In the genomic region with DNA sequence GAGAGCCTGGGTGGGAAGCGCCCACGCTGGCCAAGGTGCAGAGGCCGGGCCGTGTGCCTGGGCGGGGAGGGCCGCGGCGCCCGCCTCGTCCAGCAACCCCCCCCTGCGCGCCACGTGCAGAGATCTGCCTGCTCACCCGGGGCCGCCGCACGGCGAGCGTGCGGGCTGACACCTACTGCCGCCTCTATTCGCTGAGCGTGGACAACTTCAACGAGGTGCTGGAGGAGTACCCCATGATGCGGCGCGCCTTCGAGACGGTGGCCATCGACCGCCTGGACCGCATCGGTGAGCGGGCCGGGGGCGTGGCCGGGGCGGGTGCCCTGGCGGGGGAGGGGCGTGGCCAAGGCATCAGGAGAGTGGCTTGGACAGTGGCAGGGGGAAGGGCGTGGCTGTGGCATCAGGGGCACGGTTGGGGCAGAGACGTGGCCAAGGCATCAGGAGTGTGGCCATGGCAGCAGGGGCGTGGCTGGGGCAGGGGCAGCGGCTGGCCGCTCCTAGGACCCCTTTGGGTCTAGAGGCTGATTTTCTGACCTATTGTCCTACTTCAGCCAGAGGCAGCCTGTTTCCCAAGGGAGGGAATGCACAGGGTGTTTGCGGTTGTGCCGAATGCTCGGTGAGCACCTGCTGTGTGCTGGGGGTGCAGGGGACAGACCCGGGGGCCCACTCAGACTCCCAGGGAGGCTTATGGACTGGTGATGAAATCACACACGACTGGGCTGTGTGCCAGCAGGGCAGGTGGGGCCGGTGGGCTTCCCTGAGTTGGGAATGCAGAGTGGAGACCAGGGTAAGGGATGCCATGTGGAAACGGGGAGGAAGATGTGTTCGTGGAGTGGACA, we compare ENCODE assay signal across 18 cellular contexts. TPM values are rescaled to one million over a fixed set of nuclear protein-coding genes. Genes with fewer than 3 reads are reported as not detected.
A peak's percentile ranks its signal among the peaks of the same experiment; 100 is the strongest.
DNase-seq lines count a peak whose midpoint lies in the region; ATAC-seq and TF ChIP-seq lines count a peak whose summit lies in the region.
"Had no signal": no experiment of that assay in that cellular context is flagged by ENCODE, and none has a peak within 500 bp of the region (broad histone marks: within the 10 kb centered on the region; RNA-seq: fewer than 3 reads in every experiment).

No MANE protein-coding gene starts in this region.

- H3K4me1 Mint-ChIP-seq in H9 = peaks cover 3 to 4% of the 10 kb centered on the region in 2 experiments; a peak in 1 of 4 replicates
- peaks cover 2% of the 10 kb centered on the region for H3K4me1 Mint-ChIP-seq in endothelial cell (ENCODE audit: unreplicated experiment)
- peaks cover 33% of the 10 kb centered on the region for H3K4me1 Mint-ChIP-seq in stimulated activated memory B cell treated with anti-CD40 and anti-IgM and Interleukin-4, amounts not matched to agents 10 μg/mL and 1 μg/mL and 100 μg/mL, for 72 hours

- no peak overlapping the region for H4K8ac ChIP-seq in H9 (replicated peaks; ENCODE audit: insufficient read length, low read depth, low read length)
- no peak overlapping the region for H4K8ac ChIP-seq in IMR-90 (ENCODE audit: low read depth in 2 of 2, low read length in 2 of 2)

- WGBS in H9 (ENCODE audit: extremely low coverage, insufficient read length, low lambda C conversion rate) = no CpG with 5 or more reads among the region's 54 CpGs
- WGBS in IMR-90 (ENCODE audit: extremely low coverage in 2 of 2, insufficient read length in 1 of 2), 2 experiments = 69% methylated on average over 18 of the region's 54 CpGs; no CpG with 5 or more reads in 1 of the 2 experiments

- H2AFZ ChIP-seq in H9 (ENCODE audit: low read length) = no peak overlapping the region
- no peak overlapping the region for H2AFZ ChIP-seq in IMR-90 (replicated peaks; ENCODE audit: low read length, poor library complexity)

- H2BK5ac ChIP-seq in H9 (ENCODE audit: insufficient read length, low read length) = no peak overlapping the region
- H2BK5ac ChIP-seq in IMR-90 (ENCODE audit: low read depth, low read length, poor library complexity, severe bottlenecking) = no peak overlapping the region

- H3K36me3 ChIP-seq in IMR-90 (ENCODE audit: control insufficient read depth, insufficient read depth, low read length) = peaks cover 18% of the 10 kb centered on the region; the same call in 1 of the 2 replicates

- TF ChIP-seq POLR2A in IMR-90 (IDR thresholded peaks at IDR 0.05; ENCODE audit: low read depth, low read length) = no peak

- H4K5ac ChIP-seq in H9 (ENCODE audit: insufficient read length, low read depth, low read length) = no peak overlapping the region
- H4K5ac ChIP-seq in IMR-90 (ENCODE audit: low read depth, low read length) = no peak overlapping the region

- no peak overlapping the region for H3K14ac ChIP-seq in H9 (ENCODE audit: insufficient read depth, low read length)
- H3K14ac ChIP-seq in IMR-90 (replicated peaks; ENCODE audit: low read depth, low read length) = no peak overlapping the region

- no peak overlapping the region for H3T11ph ChIP-seq in H9 (ENCODE audit: low read length)

- POLR2A ChIA-PET in IMR-90 (lab: Charles Lee; ENCODE audit: unreplicated experiment) = no interaction called here

- H3K27ac Mint-ChIP-seq in H9 (peak overlapping the region in 2 of 3 experiments; percentile 12 to 37; a peak in 2 of 7 replicates), endothelial cell (ENCODE audit: unreplicated experiment) (no peak overlapping the region)
- no peak overlapping the region for H3K27ac Mint-ChIP-seq in stimulated activated memory B cell treated with anti-CD40 and anti-IgM and Interleukin-4, amounts not matched to agents 10 μg/mL and 1 μg/mL and 100 μg/mL, for 72 hours
- H3K27ac Mint-ChIP-seq: CD8-positive, alpha-beta T cell had no signal

- H3K23me2 ChIP-seq in H9 (ENCODE audit: insufficient read length, low read depth, low read length, poor library complexity, severe bottlenecking) = no peaks in the 10 kb centered on the region

- no peak overlapping the region for H3K27ac ChIP-seq in H9 (ENCODE audit: insufficient read length, low read depth, low read length)
- H3K27ac ChIP-seq in IMR-90 (ENCODE audit: insufficient read depth, low read length) = no peak overlapping the region
- H3K27ac ChIP-seq: C4-2B, HL-60 had no signal

- H3K18ac ChIP-seq in H9 (ENCODE audit: insufficient read length, low read depth, low read length) (no peak overlapping the region), IMR-90 (ENCODE audit: low read depth, low read length) (no peak overlapping the region)

- H3K9me3 ChIP-seq in H9 (ENCODE audit: control insufficient read depth, low read depth, low read length) (no peaks in the 10 kb centered on the region), IMR-90 (ENCODE audit: control insufficient read depth, insufficient read depth, low read length) (no peaks in the 10 kb centered on the region)
- H3K9me3 ChIP-seq: A549, BE2C had no signal

- H3K4me2 ChIP-seq in H9 (ENCODE audit: insufficient read depth, insufficient read length, low read length) (no peak overlapping the region), IMR-90 (ENCODE audit: low read depth, low read length) (no peak overlapping the region)
- H3K4me2 ChIP-seq: A549 had no signal

- dilution Hi-C loops in IMR-90 (cut with HindIII; ENCODE audit: low sequenced_read_pairs, unreplicated experiment) = no loop called here

- no peak overlapping the region for H3K4me3 Mint-ChIP-seq in H9
- peak overlapping the region; percentile 66 for H3K4me3 Mint-ChIP-seq in endothelial cell (ENCODE audit: unreplicated experiment)
- H3K4me3 Mint-ChIP-seq in stimulated activated memory B cell treated with anti-CD40 and anti-IgM and Interleukin-4, amounts not matched to agents 10 μg/mL and 1 μg/mL and 100 μg/mL, for 72 hours = no peak overlapping the region
- H3K4me3 Mint-ChIP-seq: CD8-positive, alpha-beta T cell had no signal

- H4K91ac ChIP-seq in H9 (ENCODE audit: insufficient read length, low read depth, low read length) (no peak overlapping the region), IMR-90 (ENCODE audit: insufficient read depth, low read depth, low read length) (no peak overlapping the region)

- H2BK20ac ChIP-seq in H9 (ENCODE audit: low read depth, low read length, poor library complexity, severe bottlenecking) (no peak overlapping the region), IMR-90 (ENCODE audit: low read depth, low read length) (no peak overlapping the region)

- H2AK9ac ChIP-seq in IMR-90 (replicated peaks; ENCODE audit: low read depth, low read length, poor library complexity) = no peak overlapping the region

- H3K9me3 Mint-ChIP-seq in H9 = no peaks in the 10 kb centered on the region
- no peaks in the 10 kb centered on the region for H3K9me3 Mint-ChIP-seq in endothelial cell (ENCODE audit: unreplicated experiment)
- no peaks in the 10 kb centered on the region for H3K9me3 Mint-ChIP-seq in stimulated activated memory B cell treated with anti-CD40 and anti-IgM and Interleukin-4, amounts not matched to agents 10 μg/mL and 1 μg/mL and 100 μg/mL, for 72 hours
- H3K9me3 Mint-ChIP-seq: CD8-positive, alpha-beta T cell had no signal

- in situ Hi-C loops in IMR-90 (cut with MboI; ENCODE audit: low sequenced_read_pairs) = no loop called here

- H3K27me3 ChIP-seq in H9 (ENCODE audit: insufficient read depth, low read length) = no peaks in the 10 kb centered on the region
- no peaks in the 10 kb centered on the region; the same call in 1 of the 2 replicates for H3K27me3 ChIP-seq in IMR-90 (ENCODE audit: control insufficient read depth, insufficient read depth, low read length)
- H3K27me3 ChIP-seq: BE2C had no signal

- no peak overlapping the region for H3K56ac ChIP-seq in H9 (ENCODE audit: insufficient read length, low read depth, low read length)
- H3K56ac ChIP-seq in IMR-90 (ENCODE audit: extremely low read depth, insufficient read depth, low read length) = no peak overlapping the region

- H2BK120ac ChIP-seq in H9 (ENCODE audit: low read depth, low read length, poor library complexity, severe bottlenecking) (no peak overlapping the region), IMR-90 (ENCODE audit: low read depth, low read length) (no peak overlapping the region)

- H3K9ac ChIP-seq in H9 (ENCODE audit: extremely low read depth, insufficient read length, low read length) = no peak overlapping the region
- no peak overlapping the region for H3K9ac ChIP-seq in IMR-90 (ENCODE audit: low read depth, low read length)

- no peak for TF ChIP-seq RAD21 in IMR-90 (IDR thresholded peaks at IDR 0.05; ENCODE audit: low read length)

- intact Hi-C loops in IMR-90 (cut with micrococcal nuclease) = no loop called here

- TF ChIP-seq CTCF in H9 (conservative IDR thresholded peaks at IDR 0.05) (no peak), IMR-90 (conservative IDR thresholded peaks at IDR 0.05; ENCODE audit: low read depth, low read length) (no peak), endothelial cell (IDR thresholded peaks at IDR 0.05; ENCODE audit: unreplicated experiment) (no peak)

- no peak overlapping the region for H3K23ac ChIP-seq in H9 (ENCODE audit: insufficient read length, low read depth, low read length)
- no peak overlapping the region for H3K23ac ChIP-seq in IMR-90 (ENCODE audit: low read depth, low read length)

- H3K9me1 ChIP-seq in IMR-90 (ENCODE audit: insufficient read depth, low read length) = peaks cover 7% of the 10 kb centered on the region

- no peak overlapping the region for H2BK12ac ChIP-seq in H9 (ENCODE audit: insufficient read length, low read depth, low read length)

- H3K36me3 Mint-ChIP-seq in H9 (ENCODE audit: insufficient read depth in 1 of 3, low read depth in 3 of 3) = peaks cover 28 to 50% (median 46%) of the 10 kb centered on the region in 3 experiments
- peaks cover 13% of the 10 kb centered on the region for H3K36me3 Mint-ChIP-seq in endothelial cell (ENCODE audit: low read depth, unreplicated experiment)
- H3K36me3 Mint-ChIP-seq in stimulated activated memory B cell treated with anti-CD40 and anti-IgM and Interleukin-4, amounts not matched to agents 10 μg/mL and 1 μg/mL and 100 μg/mL, for 72 hours = peaks cover 34% of the 10 kb centered on the region

- CTCF ChIA-PET in IMR-90 (lab: Yijun Ruan, JAX) = no interaction called here

- DNase-seq in H9 (no peak), IMR-90 (no peak), endothelial cell (ENCODE audit: low spot score) (no peak), SK-N-DZ (ENCODE audit: low spot score) (no peak), DMS53 (lab: John Stamatoyannopoulos, UW) (no peak)
- DNase-seq: BE2C; CD8-positive, alpha-beta T cell; COR-L47; DMS153; DND-41; GDM1 had no signal

- no peak overlapping the region for H2AK5ac ChIP-seq in H9 (ENCODE audit: insufficient read length, low read length)
- H2AK5ac ChIP-seq in IMR-90 (ENCODE audit: low read depth, low read length) = peak overlapping the region; percentile 59

- no peak overlapping the region for H3K4me3 ChIP-seq in IMR-90 (ENCODE audit: insufficient read depth, low read depth, low read length)
- H3K4me3 ChIP-seq: A549 had no signal

- H4K20me1 ChIP-seq in H9 (ENCODE audit: control insufficient read depth, insufficient read depth, insufficient read length) = no peaks in the 10 kb centered on the region
- H4K20me1 ChIP-seq in IMR-90 (ENCODE audit: insufficient read depth, low read length) = peaks cover 12% of the 10 kb centered on the region

- no peaks in the 10 kb centered on the region for H3K27me3 Mint-ChIP-seq in H9 (ENCODE audit: low read depth)
- peaks cover 13% of the 10 kb centered on the region for H3K27me3 Mint-ChIP-seq in endothelial cell (ENCODE audit: unreplicated experiment)
- H3K27me3 Mint-ChIP-seq in stimulated activated memory B cell treated with anti-CD40 and anti-IgM and Interleukin-4, amounts not matched to agents 10 μg/mL and 1 μg/mL and 100 μg/mL, for 72 hours = peaks cover 9% of the 10 kb centered on the region

- no TSS peak for BruUV-seq in IMR-90 (replicated peaks; lab: Mats Ljungman, UMichigan)

- H3K79me2 ChIP-seq in H9 (ENCODE audit: insufficient read depth, low read length) = no peaks in the 10 kb centered on the region

- no peak overlapping the region for H2BK15ac ChIP-seq in H9 (ENCODE audit: low read depth, low read length)
- H2BK15ac ChIP-seq in IMR-90 (ENCODE audit: low read depth, low read length) = no peak overlapping the region

- H3K79me1 ChIP-seq in H9 (ENCODE audit: insufficient read depth, low read depth, low read length, poor library complexity, severe bottlenecking) = no peaks in the 10 kb centered on the region
- H3K79me1 ChIP-seq in IMR-90 (ENCODE audit: low read depth in 1 of 2, low read length in 2 of 2) = no peaks in the 10 kb centered on the region

- no peak overlapping the region for H3K4ac ChIP-seq in H9 (ENCODE audit: low read depth, low read length)
- no peak overlapping the region for H3K4ac ChIP-seq in IMR-90 (ENCODE audit: low read depth, low read length)

- no peak for ATAC-seq in IMR-90 (ENCODE audit: low read depth)
- peak; percentile 14 for ATAC-seq in stimulated activated memory B cell treated with anti-CD40 and anti-IgM and Interleukin-4, amounts not matched to agents 10 μg/mL and 1 μg/mL and 100 μg/mL, for 72 hours
- ATAC-seq: A549; CD8-positive, alpha-beta T cell; HCT116 had no signal

- no peaks in the 10 kb centered on the region for H3K4me1 ChIP-seq in H9 (ENCODE audit: insufficient read depth, low read length)
- peaks cover 10% of the 10 kb centered on the region for H3K4me1 ChIP-seq in IMR-90 (ENCODE audit: control insufficient read depth, insufficient read depth, low read length)

RNA-seq across cellular contexts. Expression of gene POLRMT, which starts 19.4 kb away (rescaled TPM):
- total RNA-seq in H9 (2021) (101 and 104 TPM in 2 replicates), IMR-90 (2012; rRNA removed) (9.9 and 10.3 TPM in 2 replicates), endothelial cell (ENCODE audit: unreplicated experiment) (53.6 TPM)
- polyA plus RNA-seq in IMR-90 (2012; rRNA removed) = 29.6 and 44.6 TPM in 2 replicates
- 13.8 and 22.8 TPM in 2 replicates for polyA plus RNA-seq in IMR-90 (2012; cell fraction: cytosol; rRNA removed)
- 96.1 and 272 TPM in 2 replicates for polyA plus RNA-seq in IMR-90 (2012; cell fraction: nucleus; rRNA removed; ENCODE audit: low replicate concordance)
- 49.8 and 61.6 TPM in 2 replicates for polyA plus RNA-seq in SK-N-DZ (2014; cell fraction: cytosol; rRNA removed)
- polyA plus RNA-seq in SK-N-DZ (2014; cell fraction: nucleus; rRNA removed) = 285 and 379 TPM in 2 replicates

RNA-seq across cellular contexts. Expression of gene HCN2, which starts 24.3 kb away (rescaled TPM):
- 3.7 and 4.1 TPM in 2 replicates for total RNA-seq in H9 (2021)
- 0.56 and 0.72 TPM in 2 replicates for total RNA-seq in IMR-90 (2012; rRNA removed)
- polyA plus RNA-seq in IMR-90 (2012; rRNA removed) = 2.0 and 2.6 TPM in 2 replicates
- polyA plus RNA-seq in IMR-90 (2012; cell fraction: cytosol; rRNA removed) = 1.5 and 5.2 TPM in 2 replicates
- 1.3 and 4.0 TPM in 2 replicates for polyA plus RNA-seq in IMR-90 (2012; cell fraction: nucleus; rRNA removed; ENCODE audit: low replicate concordance)
- 0.28 TPM for total RNA-seq in endothelial cell (ENCODE audit: unreplicated experiment)
- 2.9 and 3.2 TPM in 2 replicates for polyA plus RNA-seq in SK-N-DZ (2014; cell fraction: cytosol; rRNA removed)
- 3.0 and 5.0 TPM in 2 replicates for polyA plus RNA-seq in SK-N-DZ (2014; cell fraction: nucleus; rRNA removed)

RNA-seq across cellular contexts. Expression of gene FGF22, which starts 25.7 kb away (rescaled TPM):
- total RNA-seq in H9 (2021) (0.72 and 0.99 TPM in 2 replicates), IMR-90 (2012; rRNA removed) (not detected in 2 replicates), endothelial cell (ENCODE audit: unreplicated experiment) (not detected)
- polyA plus RNA-seq in IMR-90 (2012; rRNA removed) = 0.14 and 0.24 TPM in 2 replicates
- 0.21 and 0.22 TPM in 2 replicates for polyA plus RNA-seq in IMR-90 (2012; cell fraction: cytosol; rRNA removed)
- 0.40 and 2.1 TPM in 2 replicates for polyA plus RNA-seq in IMR-90 (2012; cell fraction: nucleus; rRNA removed; ENCODE audit: low replicate concordance)
- 1.8 TPM in 1 of 2 replicates, not detected in the other for polyA plus RNA-seq in SK-N-DZ (2014; cell fraction: cytosol; rRNA removed)
- 1.5 and 3.3 TPM in 2 replicates for polyA plus RNA-seq in SK-N-DZ (2014; cell fraction: nucleus; rRNA removed)
- total RNA-seq: H4 had no signal
- polyA plus RNA-seq: AG04450 had no signal

RNA-seq across cellular contexts. Expression of gene BSG, which starts 41.6 kb away (rescaled TPM):
- total RNA-seq in H9 (2021) (715 and 719 TPM in 2 replicates), IMR-90 (2012; rRNA removed) (129 and 130 TPM in 2 replicates), endothelial cell (ENCODE audit: unreplicated experiment) (353 TPM)
- 698 and 994 TPM in 2 replicates for polyA plus RNA-seq in IMR-90 (2012; rRNA removed)
- 596 and 943 TPM in 2 replicates for polyA plus RNA-seq in IMR-90 (2012; cell fraction: cytosol; rRNA removed)
- 294 and 438 TPM in 2 replicates for polyA plus RNA-seq in IMR-90 (2012; cell fraction: nucleus; rRNA removed; ENCODE audit: low replicate concordance)
- 842 and 849 TPM in 2 replicates for polyA plus RNA-seq in SK-N-DZ (2014; cell fraction: cytosol; rRNA removed)
- 345 and 387 TPM in 2 replicates for polyA plus RNA-seq in SK-N-DZ (2014; cell fraction: nucleus; rRNA removed)

RNA-seq across cellular contexts. Expression of gene RNF126, which starts 49.1 kb away (rescaled TPM):
- total RNA-seq in H9 (2021) = 78.0 and 81.9 TPM in 2 replicates
- 7.0 and 8.6 TPM in 2 replicates for total RNA-seq in IMR-90 (2012; rRNA removed)
- polyA plus RNA-seq in IMR-90 (2012; rRNA removed) = 25.8 and 27.4 TPM in 2 replicates
- 32.5 and 45.6 TPM in 2 replicates for polyA plus RNA-seq in IMR-90 (2012; cell fraction: cytosol; rRNA removed)
- 38.8 and 87.7 TPM in 2 replicates for polyA plus RNA-seq in IMR-90 (2012; cell fraction: nucleus; rRNA removed; ENCODE audit: low replicate concordance)
- total RNA-seq in endothelial cell (ENCODE audit: unreplicated experiment) = 41.7 TPM
- polyA plus RNA-seq in SK-N-DZ (2014; cell fraction: cytosol; rRNA removed) = 60.8 and 67.6 TPM in 2 replicates
- polyA plus RNA-seq in SK-N-DZ (2014; cell fraction: nucleus; rRNA removed) = 98.8 and 99.8 TPM in 2 replicates

Comparison
In these comparisons a context has a peak if more than half of its experiments do, and no peak if none do; other contexts are left out.
1. H3K27ac Mint-ChIP-seq: peak in H9 (2 of 3); none in endothelial cell (single experiment) and stimulated activated memory B cell treated with anti-CD40 and anti-IgM and Interleukin-4, amounts not matched to agents 10 μg/mL and 1 μg/mL and 100 μg/mL, for 72 hours (single experiment).